32 cellular contexts compared by ENCODE assay signal in genomic region chr9:76628155-76628554, GRCh38.
"Had no signal": no experiment of that assay in that cellular context is flagged by ENCODE, and none has a peak within 500 bp of the region (broad histone marks: within the 10 kb centered on the region; RNA-seq: fewer than 3 reads in every experiment).

No MANE protein-coding gene starts in this region.

- H3K4me3 Mint-ChIP-seq: activated CD4-positive, alpha-beta memory T cell treated with anti-CD3 and anti-CD28 coated beads, Interleukin-2, amount 10 ng/mL, durations not matched to agents 7 days and 5 days; activated CD4-positive, alpha-beta T cell treated with anti-CD3 and anti-CD28 coated beads, Interleukin-2, amount 10 ng/mL, durations not matched to agents 7 days and 5 days; activated naive CD8-positive, alpha-beta T cell; activated T-cell treated with anti-CD3 and anti-CD28 coated beads, Interleukin-2, amount 50 U/mL, for 24 hours; activated T-cell treated with anti-CD3 and anti-CD28 coated beads, Interleukin-2, amount 50 U/mL, for 72 hours; activated T-helper 17 cell treated with anti-CD3 and anti-CD28 coated beads, Interleukin-2, amount 50 U/mL, for 72 hours; central memory CD8-positive, alpha-beta T cell; dendritic cell treated with granulocyte-macrophage colony-stimulating factor and Interleukin-4, amounts not matched to agents 40 ng/mL and 50 ng/mL, for 4 days; T-helper 17 cell; T-helper 2 cell treated with Interferon-gamma antibody and Interleukin-4, amounts not matched to agents 5 μg/mL and 100 μg/mL, for 36 hours had no signal

- DNase-seq: activated CD4-positive, alpha-beta memory T cell treated with anti-CD3 and anti-CD28 coated beads, Interleukin-2, amount 10 ng/mL, durations not matched to agents 7 days and 5 days; activated CD4-positive, alpha-beta T cell treated with anti-CD3 and anti-CD28 coated beads for 1 hour; activated CD4-positive, alpha-beta T cell treated with anti-CD3 and anti-CD28 coated beads for 4 hours; activated CD4-positive, alpha-beta T cell treated with anti-CD3 and anti-CD28 coated beads, Interleukin-2, amount 10 ng/mL, durations not matched to agents 7 days and 5 days; activated CD4-positive, alpha-beta T cell treated with anti-CD3 and anti-CD28 coated beads, Interleukin-2, amount 50 U/mL, for 4 hours; activated CD8-positive, alpha-beta memory T cell treated with anti-CD3 and anti-CD28 coated beads, Interleukin-2, amount 50 U/mL, for 48 hours; activated effector memory CD4-positive, alpha-beta T cell treated with Interleukin-2 at 50 U/mL for 16 hours; activated gamma-delta T cell treated with Interleukin-2 at 50 U/mL for 16 hours; activated naive CD4-positive, alpha-beta T cell treated with anti-CD3 and anti-CD28 coated beads, Interleukin-2, amount 50 U/mL, for 16 hours; activated naive CD4-positive, alpha-beta T cell treated with Interleukin-2 at 50 U/mL for 16 hours; activated T-cell treated with anti-CD3 and anti-CD28 coated beads for 4 hours; activated T-cell treated with anti-CD3 and anti-CD28 coated beads, Interleukin-2, amount 50 U/mL, for 24 hours; activated T-cell treated with anti-CD3 and anti-CD28 coated beads, Interleukin-2, amount 50 U/mL, for 72 hours; amniotic stem cell; anterior cingulate cortex; brain microvascular endothelial cell; dorsolateral prefrontal cortex; effector memory CD4-positive, alpha-beta T cell; erythroblast; foreskin keratinocyte; gastrocnemius medialis; glutamatergic neuron; heart left ventricle; T-helper 17 cell; T1000 had no signal

- H3K4me3 ChIP-seq: coronary artery, dorsolateral prefrontal cortex, esophagus muscularis mucosa, gastrocnemius medialis, heart left ventricle had no signal

- H3K27me3 ChIP-seq: brain microvascular endothelial cell, dorsolateral prefrontal cortex, esophagus muscularis mucosa, foreskin keratinocyte, gastrocnemius medialis, heart left ventricle had no signal

- H3K9me3 Mint-ChIP-seq: activated CD4-positive, alpha-beta memory T cell treated with anti-CD3 and anti-CD28 coated beads, Interleukin-2, amount 10 ng/mL, durations not matched to agents 7 days and 5 days; activated CD4-positive, alpha-beta T cell treated with anti-CD3 and anti-CD28 coated beads, Interleukin-2, amount 10 ng/mL, durations not matched to agents 7 days and 5 days; activated T-cell treated with anti-CD3 and anti-CD28 coated beads, Interleukin-2, amount 50 U/mL, for 24 hours; activated T-cell treated with anti-CD3 and anti-CD28 coated beads, Interleukin-2, amount 50 U/mL, for 72 hours; activated T-helper 17 cell treated with anti-CD3 and anti-CD28 coated beads, Interleukin-2, amount 50 U/mL, for 72 hours; central memory CD8-positive, alpha-beta T cell; dendritic cell treated with granulocyte-macrophage colony-stimulating factor and Interleukin-4, amounts not matched to agents 40 ng/mL and 50 ng/mL, for 4 days; T-helper 2 cell treated with Interferon-gamma antibody and Interleukin-4, amounts not matched to agents 5 μg/mL and 100 μg/mL, for 36 hours had no signal

- H3K36me3 ChIP-seq: brain microvascular endothelial cell, gastrocnemius medialis, heart left ventricle had no signal

- ATAC-seq: activated T-cell treated with anti-CD3 and anti-CD28 coated beads, Interleukin-2, amount 50 U/mL, for 72 hours; activated T-helper 17 cell treated with anti-CD3 and anti-CD28 coated beads, Interleukin-2, amount 50 U/mL, for 72 hours; foreskin keratinocyte; gastrocnemius medialis; heart left ventricle; T-helper 17 cell had no signal

- H3K27ac ChIP-seq: brain microvascular endothelial cell, coronary artery, esophagus muscularis mucosa, foreskin keratinocyte, gastrocnemius medialis, heart left ventricle had no signal

- H3K27me3 Mint-ChIP-seq: activated CD4-positive, alpha-beta memory T cell treated with anti-CD3 and anti-CD28 coated beads, Interleukin-2, amount 10 ng/mL, durations not matched to agents 7 days and 5 days; central memory CD8-positive, alpha-beta T cell; dendritic cell treated with granulocyte-macrophage colony-stimulating factor and Interleukin-4, amounts not matched to agents 40 ng/mL and 50 ng/mL, for 4 days had no signal

- H3K36me3 Mint-ChIP-seq: activated naive CD8-positive, alpha-beta T cell had no signal

- H3K4me1 ChIP-seq: esophagus muscularis mucosa, foreskin keratinocyte, gastrocnemius medialis had no signal

- H3K9me3 ChIP-seq: esophagus muscularis mucosa, gastrocnemius medialis, heart left ventricle had no signal

- H3K27ac Mint-ChIP-seq: activated CD4-positive, alpha-beta memory T cell treated with anti-CD3 and anti-CD28 coated beads, Interleukin-2, amount 10 ng/mL, durations not matched to agents 7 days and 5 days; activated CD4-positive, alpha-beta T cell treated with anti-CD3 and anti-CD28 coated beads, Interleukin-2, amount 10 ng/mL, durations not matched to agents 7 days and 5 days; activated naive CD8-positive, alpha-beta T cell; activated T-cell treated with anti-CD3 and anti-CD28 coated beads, Interleukin-2, amount 50 U/mL, for 24 hours; activated T-cell treated with anti-CD3 and anti-CD28 coated beads, Interleukin-2, amount 50 U/mL, for 72 hours; activated T-helper 17 cell treated with anti-CD3 and anti-CD28 coated beads, Interleukin-2, amount 50 U/mL, for 72 hours; T-helper 17 cell had no signal
